ENCODE assay signal across 27 cellular contexts in genomic region chr16:85891776-85892166, GRCh38. TPM values are rescaled to one million over a fixed set of nuclear protein-coding genes. Genes with fewer than 3 reads are reported as not detected.
DNase-seq lines count a peak whose midpoint lies in the region; ATAC-seq, FAIRE-seq and TF ChIP-seq lines count a peak whose summit lies in the region.
"Had no signal": no experiment of that assay in that cellular context is flagged by ENCODE, and none has a peak within 500 bp of the region (broad histone marks: within the 10 kb centered on the region; RNA-seq: fewer than 3 reads in every experiment).

No MANE protein-coding gene starts in this region.

- H3K4me3 ChIP-seq in HUES48 (ENCODE audit: low read depth, low read length) (no peak overlapping the region), hepatocyte (no peak overlapping the region), small intestine (ENCODE audit: low read depth in 1 of 2, low read length in 2 of 2) (no peak overlapping the region)
- H3K4me3 ChIP-seq: SJCRH30, skin epidermis had no signal

- no peaks in the 10 kb centered on the region for H4K20me1 ChIP-seq in hepatocyte (ENCODE audit: insufficient read depth, poor library complexity, severe bottlenecking)

- no peaks in the 10 kb centered on the region for H3K9me2 ChIP-seq in hepatocyte (replicated peaks; ENCODE audit: insufficient read depth)

- H3K36me3 ChIP-seq in HUES48 (ENCODE audit: control insufficient read depth, insufficient read depth, low read length), result no peaks in the 10 kb centered on the region
- no peaks in the 10 kb centered on the region for H3K36me3 ChIP-seq in hepatocyte (replicated peaks; ENCODE audit: insufficient read depth, low read depth)
- no peaks in the 10 kb centered on the region for H3K36me3 ChIP-seq in small intestine (ENCODE audit: control insufficient read depth in 2 of 2, insufficient read depth in 2 of 2, low read length in 2 of 2)
- H3K36me3 ChIP-seq: neutrophil, SJCRH30 had no signal

- WGBS in hepatocyte (ENCODE audit: low lambda C conversion rate, missing lambda C conversion rate), result 64% methylated on average over 10 of the region's 10 CpGs
- WGBS in small intestine, 3 donors, result 15 to 52% (median 38%) methylated on average over 10 of the region's 10 CpGs

- H3K4me1 ChIP-seq in HUES48 (ENCODE audit: control insufficient read depth, insufficient read depth, low read length) (no peaks in the 10 kb centered on the region), hepatocyte (ENCODE audit: insufficient read depth) (peaks cover 18% of the 10 kb centered on the region), small intestine (ENCODE audit: control insufficient read depth in 2 of 2, insufficient read depth in 1 of 2, low read depth in 1 of 2, low read length in 1 of 2) (no peaks in the 10 kb centered on the region)
- H3K4me1 ChIP-seq: SJCRH30 had no signal

- H3K27me3 ChIP-seq in HUES48 (ENCODE audit: control insufficient read depth, insufficient read depth, low read length), result peaks cover 22% of the 10 kb centered on the region
- peaks cover 2% of the 10 kb centered on the region for H3K27me3 ChIP-seq in hepatocyte
- no peaks in the 10 kb centered on the region for H3K27me3 ChIP-seq in small intestine (ENCODE audit: control insufficient read depth in 2 of 2, insufficient read depth in 2 of 2, low read length in 2 of 2)
- H3K27me3 ChIP-seq: SJCRH30 had no signal

- no peaks in the 10 kb centered on the region for H3K9me3 ChIP-seq in HUES48 (ENCODE audit: control insufficient read depth, insufficient read depth, low read length)
- H3K9me3 ChIP-seq in hepatocyte (ENCODE audit: low read depth), result no peaks in the 10 kb centered on the region
- H3K9me3 ChIP-seq in small intestine (ENCODE audit: control insufficient read depth, low read depth), result no peaks in the 10 kb centered on the region
- H3K9me3 ChIP-seq: neutrophil, SJCRH30 had no signal

- TF ChIP-seq CTCF in hepatocyte (IDR thresholded peaks at IDR 0.05; ENCODE audit: poor library complexity), result no peak

- H3K79me2 ChIP-seq in hepatocyte, result no peaks in the 10 kb centered on the region

- peak overlapping the region; percentile 36 for H3K4me2 ChIP-seq in hepatocyte

- H3K27ac ChIP-seq in HUES48 (ENCODE audit: low read depth, low read length) (peak overlapping the region; percentile 43), hepatocyte (peak overlapping the region; percentile 85), small intestine (ENCODE audit: low read depth in 1 of 2, low read length in 1 of 2) (peak overlapping the region; percentile 33 to 85)
- H3K27ac ChIP-seq: neutrophil, SJCRH30 had no signal

- no peak for FAIRE-seq in small intestine (lab: Jason Lieb, UNC)
- FAIRE-seq: HepG2, TTC549 had no signal

- ATAC-seq in HG03108 (IDR thresholded peaks at IDR 0.05; ENCODE audit: unreplicated experiment), result no peak
- ATAC-seq: activated CD8-positive, alpha-beta T cell treated with anti-CD3 and anti-CD28 coated beads, Interleukin-2, amount 10 ng/mL, durations not matched to agents 7 days and 5 days; HepG2 had no signal

- DNase-seq in NCI-H2196 treated with DMSO at 0.1 percent for 48 hours (lab: John Stamatoyannopoulos, UW; ENCODE audit: unreplicated experiment) (peak; percentile 2), NCI-H2196 (lab: John Stamatoyannopoulos, UW; ENCODE audit: unreplicated experiment) (no peak), hepatocyte (ENCODE audit: low spot score) (peak; percentile 51), small intestine (peak; percentile 85), SIG-M5 (lab: John Stamatoyannopoulos, UW) (no peak)
- DNase-seq in stimulated activated CD4-positive, alpha-beta T cell treated with anti-CD3 and anti-CD28 coated beads, Interleukin-15, amount 100 ng/mL, for 24 hours, result no peak
- DNase-seq: activated CD4-positive, alpha-beta T cell treated with anti-CD3 and anti-CD28 coated beads for 1 hour; activated CD8-positive, alpha-beta T cell treated with anti-CD3 and anti-CD28 coated beads, Interleukin-2, amount 10 ng/mL, durations not matched to agents 7 days and 5 days; activated naive CD4-positive, alpha-beta T cell treated with anti-CD3 and anti-CD28 coated beads, Interleukin-2, amount 50 U/mL, for 16 hours; C1 segment of cervical spinal cord; caudate nucleus; dermis blood vessel endothelial cell; GOT3; NCI-H1048; NCI-H2081 treated with DMSO at 0.1 percent for 48 hours; NCI-H524 treated with DMSO at 0.1 percent for 48 hours; SJCRH30; stimulated activated naive CD4-positive, alpha-beta T cell treated with Interleukin-2 at 50 U/mL for 16 hours; T-helper 1 cell had no signal

- no peak overlapping the region for H2AFZ ChIP-seq in hepatocyte

- no peak overlapping the region for H3K9ac ChIP-seq in HUES48 (ENCODE audit: low read depth, low read length)

RNA-seq across cellular contexts. Expression of gene IRF8, which starts 7.2 kb away (rescaled TPM):
- 7.2 and 8.4 TPM in 2 replicates for total RNA-seq in hepatocyte
- polyA plus RNA-seq in hepatocyte (4.7 and 6.9 TPM in 2 replicates), small intestine (10 to 100 TPM; 28.0 to 52.1 (median 40.1) TPM)
- total RNA-seq: HepG2, LHCN-M2, pulmonary artery endothelial cell, SJCRH30 had no signal
- polyA plus RNA-seq: HepG2 had no signal

Comparison
In these comparisons a context has a peak if more than half of its experiments do, and no peak if none do; other contexts are left out.
1. DNase-seq: peak in NCI-H2196 treated with DMSO at 0.1 percent for 48 hours (single experiment), hepatocyte (single experiment) and small intestine (single experiment); none in NCI-H2196 (single experiment), SIG-M5 (single experiment) and stimulated activated CD4-positive, alpha-beta T cell treated with anti-CD3 and anti-CD28 coated beads, Interleukin-15, amount 100 ng/mL, for 24 hours (single experiment).
2. Peak in every context shown above with its lines, with median percentiles within 50 percentile points of each other: H3K27ac ChIP-seq.